ENCODE assay signal across 8 cellular contexts in genomic region chr6:32189742-32190053, GRCh38. TPM values are rescaled to one million over a fixed set of nuclear protein-coding genes. Genes with fewer than 3 reads are reported as not detected.
DNase-seq lines count a peak whose midpoint lies in the region; ATAC-seq, FAIRE-seq and TF ChIP-seq lines count a peak whose summit lies in the region.

No MANE protein-coding gene starts in this region.

- no peak for TF ChIP-seq POLR2A in stomach (IDR thresholded peaks at IDR 0.05)

- H3K9ac ChIP-seq in kidney (ENCODE audit: low read length in 2 of 2): peak overlapping the region; percentile 72 to 90

- H3K9me3 ChIP-seq in ascending aorta (no peaks in the 10 kb centered on the region), kidney (ENCODE audit: control insufficient read depth in 1 of 2, low read length in 2 of 2) (no peaks in the 10 kb centered on the region), stomach (no peaks in the 10 kb centered on the region)

- H3K27me3 ChIP-seq in ascending aorta (no peaks in the 10 kb centered on the region), stomach (no peaks in the 10 kb centered on the region)

- no peak for ATAC-seq in omental fat pad (ENCODE audit: low FRiP score)

- FAIRE-seq in kidney (lab: Jason Lieb, UNC): no peak

- no peak for TF ChIP-seq RAD21 in Ishikawa (IDR thresholded peaks at IDR 0.05; ENCODE audit: low read depth)

- TF ChIP-seq CTCF in ascending aorta (IDR thresholded peaks at IDR 0.05) (no peak), kidney (IDR thresholded peaks at IDR 0.05; ENCODE audit: borderline replicate concordance, extremely low read depth, insufficient read depth) (no peak), stomach (IDR thresholded peaks at IDR 0.05) (no peak), omental fat pad (IDR thresholded peaks at IDR 0.05) (no peak), GM10266 (IDR thresholded peaks at IDR 0.05; ENCODE audit: control insufficient read depth, insufficient read depth, low read depth, missing control alignments) (no peak)

- DNase-seq in ascending aorta (ENCODE audit: low spot score in 2 of 2) (no peak), kidney (peak; percentile 85), stomach (no peak), omental fat pad (ENCODE audit: low spot score) (no peak), GM10266 (ENCODE audit: extremely low spot score) (no peak), hippocampal formation (lab: John Stamatoyannopoulos, UW) (no peak), NCI-H524 treated with DMSO at 0.1 percent for 48 hours (lab: John Stamatoyannopoulos, UW) (no peak)

- intact Hi-C loops in ascending aorta (cut with DNase I): loop anchor here (1.0 to 10.0 kb wide), 2 partner anchors 11 to 645 kb away; partner anchors contain the start of genes ATP6V1G2, DDX39B, NFKBIL1 and RNF5
- intact Hi-C loops in kidney (cut with DNase I): no loop called here
- intact Hi-C loops in stomach (cut with DNase I; ENCODE audit: low total_unique reads): no loop called here

- no peak for TF ChIP-seq EP300 in Ishikawa (IDR thresholded peaks at IDR 0.05; ENCODE audit: borderline replicate concordance)
- TF ChIP-seq EP300 in stomach (IDR thresholded peaks at IDR 0.05): no peak

- H3K4me3 ChIP-seq in ascending aorta (peak overlapping the region; percentile 67 to 98), kidney (ENCODE audit: low read length in 2 of 2) (peak overlapping the region; percentile 72 to 91), stomach (peak overlapping the region; percentile 69 to 90 (median 81))

- peaks cover 18 to 19% of the 10 kb centered on the region in 2 donors for H3K36me3 ChIP-seq in ascending aorta
- peaks cover 8 to 13% of the 10 kb centered on the region in 2 donors for H3K36me3 ChIP-seq in kidney (ENCODE audit: control insufficient read depth in 1 of 2, insufficient read depth in 2 of 2, low read length in 2 of 2)
- H3K36me3 ChIP-seq in stomach: peaks cover 18 to 26% (median 24%) of the 10 kb centered on the region in 4 donors

- H3K27ac ChIP-seq in ascending aorta (peak overlapping the region; percentile 80 to 99), kidney (ENCODE audit: low read depth in 2 of 2, low read length in 2 of 2) (peak overlapping the region; percentile 93 to 98), stomach (peak overlapping the region; percentile 94 to 100 (median 97))

- WGBS in stomach, 5 donors: 0 to 13% (median 3%) methylated on average over 7 to 23 of the region's 23 CpGs

- peaks cover 5 to 25% of the 10 kb centered on the region in 2 donors for H3K4me1 ChIP-seq in ascending aorta
- peaks cover 10 to 29% of the 10 kb centered on the region in 2 donors for H3K4me1 ChIP-seq in kidney (ENCODE audit: control insufficient read depth in 1 of 2, insufficient read depth in 1 of 2, low read depth in 1 of 2, low read length in 2 of 2)
- peaks cover 43 to 90% (median 75%) of the 10 kb centered on the region in 4 donors for H3K4me1 ChIP-seq in stomach

TF ChIP-seq in Ishikawa, 13 proteins besides CTCF, POLR2A, EP300 and RAD21:
- TF ChIP-seq ZBTB7A (IDR thresholded peaks at IDR 0.05; ENCODE audit: low read depth): peak; percentile 31; the same call in 1 of the 2 replicates
- no peak for TF ChIP-seq EGR1 (IDR thresholded peaks at IDR 0.05)
- no peak for TF ChIP-seq TAF1 (IDR thresholded peaks at IDR 0.05; ENCODE audit: low read depth)

RNA-seq across cellular contexts. Expression of gene PBX2, which starts 0.3 kb away (rescaled TPM):
- total RNA-seq in ascending aorta (18.1 TPM), kidney (87.3 TPM), stomach (10 to 100 TPM; 23.5 to 50.3 (median 42.0) TPM), omental fat pad (10 to 100 TPM; 27.7 to 65.3 (median 34.6) TPM)
- polyA plus RNA-seq in kidney (ENCODE audit: insufficient read depth, low read depth, low replicate concordance) (34.6 TPM), stomach (10 to 100 TPM; 26.5 to 31.4 (median 28.0) TPM)

RNA-seq across cellular contexts. Expression of gene GPSM3, which starts 2.7 kb away (rescaled TPM):
- total RNA-seq in ascending aorta (19.4 TPM), kidney (28.1 TPM), stomach (10 to 100 TPM in 1 of 5 donors, 1 to 10 TPM in 1, not detected in 3; 3.1 to 41.0 TPM), omental fat pad (10 to 100 TPM in 3 of 4 donors, 1 to 10 TPM in 1; 9.7 to 28.3 (median 23.2) TPM)
- polyA plus RNA-seq in kidney (ENCODE audit: insufficient read depth, low read depth, low replicate concordance) (6.2 TPM), stomach (10 to 100 TPM in 2 of 3 donors, 1 to 10 TPM in 1; 10.0 to 25.8 (median 23.9) TPM)

RNA-seq across cellular contexts. Expression of gene AGER, which starts 5.6 kb away (rescaled TPM):
- total RNA-seq in ascending aorta (6.1 TPM), kidney (13.0 TPM), stomach (10 to 100 TPM in 2 of 5 donors, 1 to 10 TPM in 2, under 1 TPM in 1; 0.87 to 35.6 (median 2.8) TPM), omental fat pad (1 to 10 TPM in 3 of 4 donors, under 1 TPM in 1; 0.48 to 9.3 (median 1.2) TPM)
- polyA plus RNA-seq in kidney (ENCODE audit: insufficient read depth, low read depth, low replicate concordance) (7.1 TPM), stomach (10 to 100 TPM; 13.0 to 18.0 (median 16.9) TPM)

RNA-seq across cellular contexts. Expression of gene RNF5, which starts 11.5 kb away (rescaled TPM):
- 73.0 TPM for total RNA-seq in ascending aorta
- 74.1 TPM for total RNA-seq in kidney
- 208 TPM for polyA plus RNA-seq in kidney (ENCODE audit: insufficient read depth, low read depth, low replicate concordance)
- total RNA-seq in stomach: 10 to 100 TPM; 22.6 to 71.4 (median 50.9) TPM
- polyA plus RNA-seq in stomach: 100 to 1,000 TPM in 1 of 3 donors, 10 to 100 TPM in 2; 92.5 to 107 (median 93.2) TPM
- 10 to 100 TPM; 35.1 to 59.1 (median 50.6) TPM for total RNA-seq in omental fat pad

RNA-seq across cellular contexts. Expression of gene AGPAT1, which starts 13.8 kb away (rescaled TPM):
- total RNA-seq in ascending aorta: 136 TPM
- 58.9 TPM for total RNA-seq in kidney
- polyA plus RNA-seq in kidney (ENCODE audit: insufficient read depth, low read depth, low replicate concordance): 87.1 TPM
- total RNA-seq in stomach: 10 to 100 TPM in 4 of 5 donors, 1 to 10 TPM in 1; 7.3 to 52.6 (median 33.5) TPM
- polyA plus RNA-seq in stomach: 10 to 100 TPM; 31.3 to 41.9 (median 36.2) TPM
- total RNA-seq in omental fat pad: 10 to 100 TPM; 26.4 to 40.9 (median 35.7) TPM
